32 cellular contexts compared by ENCODE assay signal in genomic region chr15:66542896-66543295, GRCh38. TPM values are rescaled to one million over a fixed set of nuclear protein-coding genes. Genes with fewer than 3 reads are reported as not detected.
"Had no signal": no experiment of that assay in that cellular context is flagged by ENCODE, and none has a peak within 500 bp of the region (broad histone marks: within the 10 kb centered on the region; RNA-seq: fewer than 3 reads in every experiment).

No MANE protein-coding gene starts in this region.

- H3K27ac ChIP-seq: ascending aorta, cardiac muscle cell, VCaP had no signal

- H3K27me3 ChIP-seq: ascending aorta, cardiac muscle cell had no signal

- H3K36me3 ChIP-seq: cardiac muscle cell had no signal

- H3K9me3 ChIP-seq: ascending aorta had no signal

- FAIRE-seq: bronchial epithelial cell, TTC549 had no signal

- ATAC-seq: activated CD8-positive, alpha-beta T cell treated with anti-CD3 and anti-CD28 coated beads for 36 hours; activated naive CD8-positive, alpha-beta T cell treated with anti-CD3 and anti-CD28 coated beads, Interleukin-2, amount 50 U/mL, for 24 hours had no signal

- H3K4me3 ChIP-seq: ascending aorta, cardiac muscle cell had no signal

- H3K4me1 ChIP-seq: ascending aorta had no signal

- DNase-seq: activated B cell treated with CpG ODN at 0.5 μM for 24 hours; activated CD4-positive, alpha-beta memory T cell treated with anti-CD3 and anti-CD28 coated beads for 36 hours; activated CD4-positive, alpha-beta T cell treated with anti-CD3 and anti-CD28 coated beads for 4 hours; activated CD4-positive, alpha-beta T cell treated with anti-CD3 and anti-CD28 coated beads, Interleukin-2, amount 10 ng/mL, durations not matched to agents 24 days and 14 days; activated CD4-positive, alpha-beta T cell treated with anti-CD3 and anti-CD28 coated beads, Interleukin-2, amount 50 U/mL, for 1 hour; activated CD4-positive, alpha-beta T cell treated with anti-CD3 and anti-CD28 coated beads, Interleukin-2, amount 50 U/mL, for 4 hours; activated CD4-positive, CD25-positive, alpha-beta regulatory T cell treated with anti-CD3 and anti-CD28 coated beads, Interleukin-2, amount 50 U/mL, for 72 hours; activated CD8-positive, alpha-beta memory T cell treated with anti-CD3 and anti-CD28 coated beads, Interleukin-2, amount 50 U/mL, for 48 hours; activated CD8-positive, alpha-beta T cell treated with anti-CD3 and anti-CD28 coated beads for 36 hours; activated effector memory CD4-positive, alpha-beta T cell treated with Interleukin-2 at 50 U/mL for 16 hours; activated gamma-delta T cell; activated naive CD4-positive, alpha-beta T cell treated with anti-CD3 and anti-CD28 coated beads, Interleukin-2, amount 10 ng/mL, durations not matched to agents 7 days and 5 days; activated naive CD4-positive, alpha-beta T cell treated with Interleukin-2 at 50 U/mL for 16 hours; activated naive CD8-positive, alpha-beta T cell treated with anti-CD3 and anti-CD28 coated beads, Interleukin-2, amount 10 ng/mL, durations not matched to agents 7 days and 5 days; activated naive CD8-positive, alpha-beta T cell treated with anti-CD3 and anti-CD28 coated beads, Interleukin-2, amount 50 U/mL, for 24 hours; activated T-cell treated with anti-CD3 and anti-CD28 coated beads, Interleukin-2, amount 50 U/mL, for 24 hours; activated T-cell treated with anti-CD3 and anti-CD28 coated beads, Interleukin-2, amount 50 U/mL, for 48 hours; amygdala; anterior cingulate cortex; caudate nucleus; cerebellar nuclear complex; T-helper 1 cell; T-helper 2 cell; T-helper 9 cell had no signal

RNA-seq across cellular contexts. Expression of gene LCTL, which starts 22.9 kb away (rescaled TPM):
- total RNA-seq: activated B cell treated with CpG ODN at 0.5 μM for 24 hours; activated CD4-positive, alpha-beta memory T cell treated with anti-CD3 and anti-CD28 coated beads for 36 hours; activated CD4-positive, alpha-beta T cell treated with anti-CD3 and anti-CD28 coated beads, Interleukin-2, amount 10 ng/mL, durations not matched to agents 24 days and 14 days; activated CD8-positive, alpha-beta memory T cell treated with anti-CD3 and anti-CD28 coated beads for 36 hours; activated CD8-positive, alpha-beta T cell treated with anti-CD3 and anti-CD28 coated beads for 36 hours; activated naive CD8-positive, alpha-beta T cell treated with anti-CD3 and anti-CD28 coated beads, Interleukin-2, amount 10 ng/mL, durations not matched to agents 7 days and 5 days; activated T-helper 2 cell treated with anti-CD3 and anti-CD28 coated beads, Interferon-gamma antibody, Interleukin-2, Interleukin-4, amounts not matched to agents 10 μg/mL and 5 μg/mL and 100 μg/mL, durations not matched to agents 14 hours and 24 hours and 36 hours; ascending aorta had no signal
- polyA plus RNA-seq: adipose tissue had no signal
